In the genomic region with DNA sequence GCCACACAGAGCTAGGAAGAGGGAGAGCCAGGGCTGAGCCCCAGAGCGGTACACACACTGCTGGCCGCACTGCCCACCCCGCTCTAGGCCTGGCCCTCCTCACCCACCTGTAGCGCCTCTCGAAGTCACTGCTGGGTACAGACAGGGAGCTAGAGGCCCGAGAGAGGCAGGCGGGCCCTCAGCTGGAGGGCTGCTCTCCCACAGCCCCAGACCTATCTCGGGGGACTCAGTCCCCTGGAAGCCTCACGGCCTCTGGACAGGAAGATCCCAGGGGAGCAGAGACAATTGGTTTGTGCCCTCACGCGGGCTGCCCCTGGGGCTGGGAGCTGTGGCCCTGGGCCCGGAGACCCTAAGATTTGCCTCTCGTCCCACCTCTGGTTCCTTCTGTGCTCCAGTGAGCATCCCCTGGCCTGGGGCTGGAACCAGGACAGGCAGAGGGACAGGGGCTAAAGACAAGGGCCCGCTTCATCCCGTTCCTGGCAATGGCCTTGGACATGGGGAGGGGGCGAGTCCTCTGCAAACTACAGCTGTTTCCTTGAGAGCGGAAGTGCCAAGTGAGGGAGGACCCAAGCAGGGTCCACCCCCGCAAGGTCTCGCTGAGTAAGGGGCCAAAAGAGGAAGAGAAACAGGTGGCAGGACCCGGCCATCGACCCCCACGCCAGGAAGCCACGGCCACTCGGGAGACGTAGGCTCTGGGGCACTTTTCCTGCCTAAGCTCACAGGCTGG, we compare ENCODE assay signal across 2 cellular contexts.
TF ChIP-seq lines count a peak whose summit lies in the region.

No MANE protein-coding gene starts in this region.

TF ChIP-seq in IMR-90, 13 proteins besides CTCF, POLR2A, EP300 and RAD21:
- TF ChIP-seq, protein P1, sequence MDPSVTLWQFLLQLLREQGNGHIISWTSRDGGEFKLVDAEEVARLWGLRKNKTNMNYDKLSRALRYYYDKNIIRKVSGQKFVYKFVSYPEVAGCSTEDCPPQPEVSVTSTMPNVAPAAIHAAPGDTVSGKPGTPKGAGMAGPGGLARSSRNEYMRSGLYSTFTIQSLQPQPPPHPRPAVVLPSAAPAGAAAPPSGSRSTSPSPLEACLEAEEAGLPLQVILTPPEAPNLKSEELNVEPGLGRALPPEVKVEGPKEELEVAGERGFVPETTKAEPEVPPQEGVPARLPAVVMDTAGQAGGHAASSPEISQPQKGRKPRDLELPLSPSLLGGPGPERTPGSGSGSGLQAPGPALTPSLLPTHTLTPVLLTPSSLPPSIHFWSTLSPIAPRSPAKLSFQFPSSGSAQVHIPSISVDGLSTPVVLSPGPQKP (IDR thresholded peaks at IDR 0.05; ENCODE audit: borderline replicate concordance, low read depth, low read length), result no peak
- TF ChIP-seq CHD1 (IDR thresholded peaks at IDR 0.05; ENCODE audit: low read depth, low read length) (no peak), MAFK (IDR thresholded peaks at IDR 0.05; ENCODE audit: low read depth, low read length) (no peak), NFE2L2 (IDR thresholded peaks at IDR 0.05; ENCODE audit: low read depth, low read length) (no peak), FOS (IDR thresholded peaks at IDR 0.05; ENCODE audit: low read depth, low read length) (no peak), BHLHE40 (IDR thresholded peaks at IDR 0.05; ENCODE audit: low read depth, low read length) (no peak), MXI1 (IDR thresholded peaks at IDR 0.05; ENCODE audit: borderline replicate concordance, low read depth, low read length) (no peak), RFX5 (IDR thresholded peaks at IDR 0.05; ENCODE audit: low read depth, low read length) (no peak), SMC3 (IDR thresholded peaks at IDR 0.05; ENCODE audit: low read depth, low read length) (no peak), RCOR1 (IDR thresholded peaks at IDR 0.05; ENCODE audit: insufficient replicate concordance, low read length) (no peak), MAZ (IDR thresholded peaks at IDR 0.05; ENCODE audit: borderline replicate concordance, low read depth, low read length) (no peak), CEBPB (IDR thresholded peaks at IDR 0.05; ENCODE audit: low read depth, low read length) (no peak)
- TF ChIP-seq, protein P2, sequence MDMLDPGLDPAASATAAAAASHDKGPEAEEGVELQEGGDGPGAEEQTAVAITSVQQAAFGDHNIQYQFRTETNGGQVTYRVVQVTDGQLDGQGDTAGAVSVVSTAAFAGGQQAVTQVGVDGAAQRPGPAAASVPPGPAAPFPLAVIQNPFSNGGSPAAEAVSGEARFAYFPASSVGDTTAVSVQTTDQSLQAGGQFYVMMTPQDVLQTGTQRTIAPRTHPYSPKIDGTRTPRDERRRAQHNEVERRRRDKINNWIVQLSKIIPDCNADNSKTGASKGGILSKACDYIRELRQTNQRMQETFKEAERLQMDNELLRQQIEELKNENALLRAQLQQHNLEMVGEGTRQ (IDR thresholded peaks at IDR 0.05; ENCODE audit: low read depth, low read length), result no peak

TF ChIP-seq in HepG2, 621 proteins besides CTCF, POLR2A, EP300 and RAD21 (continues in another document):
- TF ChIP-seq, protein P3, sequence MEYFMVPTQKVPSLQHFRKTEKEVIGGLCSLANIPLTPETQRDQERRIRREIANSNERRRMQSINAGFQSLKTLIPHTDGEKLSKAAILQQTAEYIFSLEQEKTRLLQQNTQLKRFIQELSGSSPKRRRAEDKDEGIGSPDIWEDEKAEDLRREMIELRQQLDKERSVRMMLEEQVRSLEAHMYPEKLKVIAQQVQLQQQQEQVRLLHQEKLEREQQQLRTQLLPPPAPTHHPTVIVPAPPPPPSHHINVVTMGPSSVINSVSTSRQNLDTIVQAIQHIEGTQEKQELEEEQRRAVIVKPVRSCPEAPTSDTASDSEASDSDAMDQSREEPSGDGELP (IDR thresholded peaks at IDR 0.05; ENCODE audit: borderline replicate concordance, low read depth), result peak; percentile 86; the same call in 1 of the 2 replicates
- TF ChIP-seq JDP2 (CRISPR knock-in tag; IDR thresholded peaks at IDR 0.05; ENCODE audit: borderline replicate concordance) (no peak), SAP130 (CRISPR knock-in tag; IDR thresholded peaks at IDR 0.05; ENCODE audit: low read depth) (peak; percentile 48), RBFOX2 (IDR thresholded peaks at IDR 0.05; ENCODE audit: low read depth, low read length) (no peak), MAZ (IDR thresholded peaks at IDR 0.05; ENCODE audit: borderline replicate concordance, low read depth, low read length) (no peak), MAZ (CRISPR knock-in tag; IDR thresholded peaks at IDR 0.05; ENCODE audit: low read depth) (0 out of 2 replicates have a peak, but pooled peaks have one; percentile 35), AHR (CRISPR knock-in tag; IDR thresholded peaks at IDR 0.05) (no peak), ZNF446 (CRISPR knock-in tag; IDR thresholded peaks at IDR 0.05) (no peak), ETV5 (CRISPR knock-in tag; IDR thresholded peaks at IDR 0.05; ENCODE audit: borderline replicate concordance) (peak; percentile 72), SOX13 (IDR thresholded peaks at IDR 0.05) (no peak), SOX13 (CRISPR knock-in tag; conservative IDR thresholded peaks at IDR 0.05 in 1 of 2, IDR thresholded peaks at IDR 0.05 in 1 of 2) (peak in 1 of 2 experiments; percentile 20; a peak in 1 of 4 replicates), ASH2L (IDR thresholded peaks at IDR 0.05; ENCODE audit: insufficient read length, low read depth, low read length) (no peak), REXO4 (CRISPR knock-in tag; IDR thresholded peaks at IDR 0.05; ENCODE audit: borderline replicate concordance) (no peak), ZNF335 (CRISPR knock-in tag; IDR thresholded peaks at IDR 0.05) (no peak), MYC (CRISPR knock-in tag; IDR thresholded peaks at IDR 0.05; ENCODE audit: borderline replicate concordance) (no peak), PHF21A (CRISPR knock-in tag; IDR thresholded peaks at IDR 0.05) (0 out of 2 replicates have a peak, but pooled peaks have one; percentile 19), ZNF468 (CRISPR knock-in tag; IDR thresholded peaks at IDR 0.05) (no peak), LCORL (IDR thresholded peaks at IDR 0.05) (no peak), LCORL (CRISPR knock-in tag; IDR thresholded peaks at IDR 0.05) (peak; percentile 60; the same call in 1 of the 2 replicates), ZBTB7A (CRISPR knock-in tag; IDR thresholded peaks at IDR 0.05) (peak; percentile 71; the same call in 1 of the 2 replicates), ZNF652 (CRISPR knock-in tag; IDR thresholded peaks at IDR 0.05; ENCODE audit: borderline replicate concordance, low read depth) (no peak), GABPA (IDR thresholded peaks at IDR 0.05; ENCODE audit: low read depth, low read length) (no peak), GABPA (CRISPR knock-in tag; IDR thresholded peaks at IDR 0.05; ENCODE audit: low read depth) (0 out of 2 replicates have a peak, but pooled peaks have one; percentile 22), ZNF850 (CRISPR knock-in tag; conservative IDR thresholded peaks at IDR 0.05) (no peak), ZFP37 (CRISPR knock-in tag; IDR thresholded peaks at IDR 0.05; ENCODE audit: borderline replicate concordance) (no peak), BORCS8-MEF2B (CRISPR knock-in tag; IDR thresholded peaks at IDR 0.05) (0 out of 2 replicates have a peak, but pooled peaks have one; percentile 28), ARHGAP35 (CRISPR knock-in tag; IDR thresholded peaks at IDR 0.05; ENCODE audit: borderline replicate concordance) (no peak), ZNF383 (CRISPR knock-in tag; IDR thresholded peaks at IDR 0.05; ENCODE audit: borderline replicate concordance) (no peak), ZFY (CRISPR knock-in tag; IDR thresholded peaks at IDR 0.05) (0 out of 2 replicates have a peak, but pooled peaks have one; percentile 21), ZNF556 (CRISPR knock-in tag; IDR thresholded peaks at IDR 0.05; ENCODE audit: borderline replicate concordance) (no peak), ZNF709 (CRISPR knock-in tag; IDR thresholded peaks at IDR 0.05) (no peak), RARA (CRISPR knock-in tag; IDR thresholded peaks at IDR 0.05) (peak; percentile 53), ZNF205 (CRISPR knock-in tag; IDR thresholded peaks at IDR 0.05) (no peak), SALL1 (CRISPR knock-in tag; IDR thresholded peaks at IDR 0.05) (peak; percentile 31; the same call in 1 of the 2 replicates), ZNF713 (CRISPR knock-in tag; IDR thresholded peaks at IDR 0.05) (no peak)
- TF ChIP-seq, protein P4, sequence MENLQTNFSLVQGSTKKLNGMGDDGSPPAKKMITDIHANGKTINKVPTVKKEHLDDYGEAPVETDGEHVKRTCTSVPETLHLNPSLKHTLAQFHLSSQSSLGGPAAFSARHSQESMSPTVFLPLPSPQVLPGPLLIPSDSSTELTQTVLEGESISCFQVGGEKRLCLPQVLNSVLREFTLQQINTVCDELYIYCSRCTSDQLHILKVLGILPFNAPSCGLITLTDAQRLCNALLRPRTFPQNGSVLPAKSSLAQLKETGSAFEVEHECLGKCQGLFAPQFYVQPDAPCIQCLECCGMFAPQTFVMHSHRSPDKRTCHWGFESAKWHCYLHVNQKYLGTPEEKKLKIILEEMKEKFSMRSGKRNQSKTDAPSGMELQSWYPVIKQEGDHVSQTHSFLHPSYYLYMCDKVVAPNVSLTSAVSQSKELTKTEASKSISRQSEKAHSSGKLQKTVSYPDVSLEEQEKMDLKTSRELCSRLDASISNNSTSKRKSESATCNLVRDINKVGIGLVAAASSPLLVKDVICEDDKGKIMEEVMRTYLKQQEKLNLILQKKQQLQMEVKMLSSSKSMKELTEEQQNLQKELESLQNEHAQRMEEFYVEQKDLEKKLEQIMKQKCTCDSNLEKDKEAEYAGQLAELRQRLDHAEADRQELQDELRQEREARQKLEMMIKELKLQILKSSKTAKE (CRISPR knock-in tag; IDR thresholded peaks at IDR 0.05; ENCODE audit: borderline replicate concordance), result 0 out of 2 replicates have a peak, but pooled peaks have one; percentile 45
- TF ChIP-seq, protein P5, sequence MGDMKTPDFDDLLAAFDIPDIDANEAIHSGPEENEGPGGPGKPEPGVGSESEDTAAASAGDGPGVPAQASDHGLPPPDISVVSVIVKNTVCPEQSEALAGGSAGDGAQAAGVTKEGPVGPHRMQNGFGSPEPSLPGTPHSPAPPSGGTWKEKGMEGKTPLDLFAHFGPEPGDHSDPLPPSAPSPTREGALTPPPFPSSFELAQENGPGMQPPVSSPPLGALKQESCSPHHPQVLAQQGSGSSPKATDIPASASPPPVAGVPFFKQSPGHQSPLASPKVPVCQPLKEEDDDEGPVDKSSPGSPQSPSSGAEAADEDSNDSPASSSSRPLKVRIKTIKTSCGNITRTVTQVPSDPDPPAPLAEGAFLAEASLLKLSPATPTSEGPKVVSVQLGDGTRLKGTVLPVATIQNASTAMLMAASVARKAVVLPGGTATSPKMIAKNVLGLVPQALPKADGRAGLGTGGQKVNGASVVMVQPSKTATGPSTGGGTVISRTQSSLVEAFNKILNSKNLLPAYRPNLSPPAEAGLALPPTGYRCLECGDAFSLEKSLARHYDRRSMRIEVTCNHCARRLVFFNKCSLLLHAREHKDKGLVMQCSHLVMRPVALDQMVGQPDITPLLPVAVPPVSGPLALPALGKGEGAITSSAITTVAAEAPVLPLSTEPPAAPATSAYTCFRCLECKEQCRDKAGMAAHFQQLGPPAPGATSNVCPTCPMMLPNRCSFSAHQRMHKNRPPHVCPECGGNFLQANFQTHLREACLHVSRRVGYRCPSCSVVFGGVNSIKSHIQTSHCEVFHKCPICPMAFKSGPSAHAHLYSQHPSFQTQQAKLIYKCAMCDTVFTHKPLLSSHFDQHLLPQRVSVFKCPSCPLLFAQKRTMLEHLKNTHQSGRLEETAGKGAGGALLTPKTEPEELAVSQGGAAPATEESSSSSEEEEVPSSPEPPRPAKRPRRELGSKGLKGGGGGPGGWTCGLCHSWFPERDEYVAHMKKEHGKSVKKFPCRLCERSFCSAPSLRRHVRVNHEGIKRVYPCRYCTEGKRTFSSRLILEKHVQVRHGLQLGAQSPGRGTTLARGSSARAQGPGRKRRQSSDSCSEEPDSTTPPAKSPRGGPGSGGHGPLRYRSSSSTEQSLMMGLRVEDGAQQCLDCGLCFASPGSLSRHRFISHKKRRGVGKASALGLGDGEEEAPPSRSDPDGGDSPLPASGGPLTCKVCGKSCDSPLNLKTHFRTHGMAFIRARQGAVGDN (CRISPR knock-in tag; IDR thresholded peaks at IDR 0.05), result peak; percentile 24; the same call in 1 of the 2 replicates
- TF ChIP-seq, protein P6, sequence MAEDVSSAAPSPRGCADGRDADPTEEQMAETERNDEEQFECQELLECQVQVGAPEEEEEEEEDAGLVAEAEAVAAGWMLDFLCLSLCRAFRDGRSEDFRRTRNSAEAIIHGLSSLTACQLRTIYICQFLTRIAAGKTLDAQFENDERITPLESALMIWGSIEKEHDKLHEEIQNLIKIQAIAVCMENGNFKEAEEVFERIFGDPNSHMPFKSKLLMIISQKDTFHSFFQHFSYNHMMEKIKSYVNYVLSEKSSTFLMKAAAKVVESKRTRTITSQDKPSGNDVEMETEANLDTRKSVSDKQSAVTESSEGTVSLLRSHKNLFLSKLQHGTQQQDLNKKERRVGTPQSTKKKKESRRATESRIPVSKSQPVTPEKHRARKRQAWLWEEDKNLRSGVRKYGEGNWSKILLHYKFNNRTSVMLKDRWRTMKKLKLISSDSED (CRISPR knock-in tag; IDR thresholded peaks at IDR 0.05), result no peak
- TF ChIP-seq, protein P7, sequence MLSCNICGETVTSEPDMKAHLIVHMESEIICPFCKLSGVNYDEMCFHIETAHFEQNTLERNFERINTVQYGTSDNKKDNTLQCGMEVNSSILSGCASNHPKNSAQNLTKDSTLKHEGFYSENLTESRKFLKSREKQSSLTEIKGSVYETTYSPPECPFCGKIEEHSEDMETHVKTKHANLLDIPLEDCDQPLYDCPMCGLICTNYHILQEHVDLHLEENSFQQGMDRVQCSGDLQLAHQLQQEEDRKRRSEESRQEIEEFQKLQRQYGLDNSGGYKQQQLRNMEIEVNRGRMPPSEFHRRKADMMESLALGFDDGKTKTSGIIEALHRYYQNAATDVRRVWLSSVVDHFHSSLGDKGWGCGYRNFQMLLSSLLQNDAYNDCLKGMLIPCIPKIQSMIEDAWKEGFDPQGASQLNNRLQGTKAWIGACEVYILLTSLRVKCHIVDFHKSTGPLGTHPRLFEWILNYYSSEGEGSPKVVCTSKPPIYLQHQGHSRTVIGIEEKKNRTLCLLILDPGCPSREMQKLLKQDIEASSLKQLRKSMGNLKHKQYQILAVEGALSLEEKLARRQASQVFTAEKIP (CRISPR knock-in tag; IDR thresholded peaks at IDR 0.05; ENCODE audit: borderline replicate concordance), result no peak
- TF ChIP-seq, protein P8, sequence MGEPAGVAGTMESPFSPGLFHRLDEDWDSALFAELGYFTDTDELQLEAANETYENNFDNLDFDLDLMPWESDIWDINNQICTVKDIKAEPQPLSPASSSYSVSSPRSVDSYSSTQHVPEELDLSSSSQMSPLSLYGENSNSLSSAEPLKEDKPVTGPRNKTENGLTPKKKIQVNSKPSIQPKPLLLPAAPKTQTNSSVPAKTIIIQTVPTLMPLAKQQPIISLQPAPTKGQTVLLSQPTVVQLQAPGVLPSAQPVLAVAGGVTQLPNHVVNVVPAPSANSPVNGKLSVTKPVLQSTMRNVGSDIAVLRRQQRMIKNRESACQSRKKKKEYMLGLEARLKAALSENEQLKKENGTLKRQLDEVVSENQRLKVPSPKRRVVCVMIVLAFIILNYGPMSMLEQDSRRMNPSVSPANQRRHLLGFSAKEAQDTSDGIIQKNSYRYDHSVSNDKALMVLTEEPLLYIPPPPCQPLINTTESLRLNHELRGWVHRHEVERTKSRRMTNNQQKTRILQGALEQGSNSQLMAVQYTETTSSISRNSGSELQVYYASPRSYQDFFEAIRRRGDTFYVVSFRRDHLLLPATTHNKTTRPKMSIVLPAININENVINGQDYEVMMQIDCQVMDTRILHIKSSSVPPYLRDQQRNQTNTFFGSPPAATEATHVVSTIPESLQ (CRISPR knock-in tag; conservative IDR thresholded peaks at IDR 0.05), result no peak
